In genomic region chr21:30340714-30341573, GRCh38 we compare ENCODE assay signal across 9 cellular contexts. TPM values are rescaled to one million over a fixed set of nuclear protein-coding genes. Genes with fewer than 3 reads are reported as not detected.
A peak's percentile ranks its signal among the peaks of the same experiment; 100 is the strongest.
DNase-seq lines count a peak whose midpoint lies in the region; ATAC-seq, FAIRE-seq and TF ChIP-seq lines count a peak whose summit lies in the region.
"Had no signal": no experiment of that assay in that cellular context is flagged by ENCODE, and none has a peak within 500 bp of the region (broad histone marks: within the 10 kb centered on the region; RNA-seq: fewer than 3 reads in every experiment).

No MANE protein-coding gene starts in this region.

- no peak for ATAC-seq in heart left ventricle

- no peaks in the 10 kb centered on the region for H3K36me3 ChIP-seq in heart left ventricle

- no peaks in the 10 kb centered on the region for H3K4me1 ChIP-seq in heart left ventricle

- H3K27ac ChIP-seq in 22Rv1 (no peak overlapping the region), heart left ventricle (no peak overlapping the region)

- FAIRE-seq in GM12892 (lab: Jason Lieb, UNC) = no peak
- FAIRE-seq: colon had no signal

- H3K4me3 ChIP-seq in heart left ventricle = no peak overlapping the region

- TF ChIP-seq CTCF in 22Rv1 (IDR thresholded peaks at IDR 0.05) = peak; percentile 85
- peak; percentile 70 to 86 (median 81) for TF ChIP-seq CTCF in heart left ventricle (IDR thresholded peaks at IDR 0.05)

- no peaks in the 10 kb centered on the region for H3K9me3 ChIP-seq in heart left ventricle

- TF ChIP-seq POLR2A in heart left ventricle (IDR thresholded peaks at IDR 0.05) (no peak), GM12892 (IDR thresholded peaks at IDR 0.05; ENCODE audit: low read depth, low read length) (no peak)

- DNase-seq in ELF-1 (ENCODE audit: low read depth, low spot score) (peak; percentile 1), NAMALWA (ENCODE audit: low spot score) (peak; percentile 51), heart left ventricle (peak in 2 of 5 donors; percentile 23 to 25), GM12892 (ENCODE audit: insufficient read length) (no peak), occipital lobe (lab: John Stamatoyannopoulos, UW) (no peak)
- peak; percentile 37 to 46 for DNase-seq in activated CD4-positive, alpha-beta T cell treated with anti-CD3 and anti-CD28 coated beads, Interleukin-2, amount 50 U/mL, for 48 hours
- peak; percentile 5 to 28 for DNase-seq in stimulated activated CD4-positive, alpha-beta T cell treated with anti-CD3 and anti-CD28 coated beads, Interleukin-12 subunit alpha, Interleukin-12 subunit beta, amount 100 ng/mL, for 24 hours (ENCODE audit: low read depth in 2 of 2)

- no peaks in the 10 kb centered on the region for H3K27me3 ChIP-seq in heart left ventricle

- intact Hi-C loops in heart left ventricle (cut with DNase I) = loop anchor here (2.0 to 10.0 kb wide), 9 partner anchors 91 to 746 kb away; partner anchors contain the start of gene KRTAP13-4 (in 2 of the 10)

- 88 to 95% (median 90%) methylated on average over 2 of the region's 2 CpGs for WGBS in heart left ventricle, 4 donors

RNA-seq across cellular contexts. Expression of gene KRTAP27-1, which starts 3.5 kb away (rescaled TPM):
- total RNA-seq in heart left ventricle = not detected
- polyA plus RNA-seq in heart left ventricle = not detected
- not detected for polyA plus RNA-seq in GM12892 (2012; ENCODE audit: missing spikeins)
- total RNA-seq in occipital lobe = not detected

RNA-seq across cellular contexts. Expression of gene KRTAP23-1, which starts 7.5 kb away (rescaled TPM):
- not detected for total RNA-seq in heart left ventricle
- polyA plus RNA-seq in heart left ventricle = not detected
- not detected for polyA plus RNA-seq in GM12892 (2012; ENCODE audit: missing spikeins)
- not detected for total RNA-seq in occipital lobe

RNA-seq across cellular contexts. Expression of gene KRTAP26-1, which starts 20.8 kb away (rescaled TPM):
- total RNA-seq in heart left ventricle (not detected), occipital lobe (not detected)
- polyA plus RNA-seq in heart left ventricle = not detected
- not detected for polyA plus RNA-seq in GM12892 (2012; ENCODE audit: missing spikeins)

RNA-seq across cellular contexts. Expression of gene KRTAP13-2, which starts 31.1 kb away (rescaled TPM):
- total RNA-seq in heart left ventricle = not detected
- polyA plus RNA-seq in heart left ventricle = not detected
- not detected for polyA plus RNA-seq in GM12892 (2012; ENCODE audit: missing spikeins)
- total RNA-seq in occipital lobe = not detected

RNA-seq across cellular contexts. Expression of gene KRTAP25-1, which starts 51.6 kb away (rescaled TPM):
- total RNA-seq in heart left ventricle (not detected), occipital lobe (not detected)
- not detected for polyA plus RNA-seq in heart left ventricle
- polyA plus RNA-seq in GM12892 (2012; ENCODE audit: missing spikeins) = not detected

Comparison
In these comparisons a context has a peak if more than half of its experiments do, and no peak if none do; other contexts are left out.
1. DNase-seq: peak in ELF-1 (single experiment), NAMALWA (single experiment), activated CD4-positive, alpha-beta T cell treated with anti-CD3 and anti-CD28 coated beads, Interleukin-2, amount 50 U/mL, for 48 hours (2 of 2) and stimulated activated CD4-positive, alpha-beta T cell treated with anti-CD3 and anti-CD28 coated beads, Interleukin-12 subunit alpha, Interleukin-12 subunit beta, amount 100 ng/mL, for 24 hours (2 of 2); none in GM12892 (single experiment) and occipital lobe (single experiment).